In genomic region chr13:53341144-53341510, GRCh38 we compare ENCODE assay signal across 31 cellular contexts.
"Had no signal": no experiment of that assay in that cellular context is flagged by ENCODE, and none has a peak within 500 bp of the region (broad histone marks: within the 10 kb centered on the region; RNA-seq: fewer than 3 reads in every experiment).

No MANE protein-coding gene starts in this region.

- H3K9me3 ChIP-seq: adrenal gland, body of pancreas had no signal

- H3K36me3 ChIP-seq: adrenal gland had no signal

- ATAC-seq: activated CD8-positive, alpha-beta memory T cell treated with anti-CD3 and anti-CD28 coated beads, Interleukin-2, amount 10 ng/mL, durations not matched to agents 7 days and 5 days; activated CD8-positive, alpha-beta T cell treated with anti-CD3 and anti-CD28 coated beads, Interleukin-2, amount 10 ng/mL, durations not matched to agents 7 days and 5 days; activated naive CD8-positive, alpha-beta T cell treated with anti-CD3 and anti-CD28 coated beads, Interleukin-2, amount 50 U/mL, for 24 hours; body of pancreas; esophagus mucosa; T-helper 17 cell had no signal

- DNase-seq: activated CD4-positive, alpha-beta memory T cell treated with anti-CD3 and anti-CD28 coated beads for 36 hours; activated CD4-positive, alpha-beta T cell treated with anti-CD3 and anti-CD28 coated beads for 36 hours; activated CD4-positive, alpha-beta T cell treated with anti-CD3 and anti-CD28 coated beads, Interleukin-2, amount 10 ng/mL, durations not matched to agents 24 days and 14 days; activated CD4-positive, CD25-positive, alpha-beta regulatory T cell; activated CD4-positive, CD25-positive, alpha-beta regulatory T cell treated with anti-CD3 and anti-CD28 coated beads, Interleukin-2, amount 50 U/mL, for 72 hours; activated CD8-positive, alpha-beta memory T cell treated with anti-CD3 and anti-CD28 coated beads, Interleukin-2, amount 10 ng/mL, durations not matched to agents 7 days and 5 days; activated CD8-positive, alpha-beta memory T cell treated with anti-CD3 and anti-CD28 coated beads, Interleukin-2, amount 50 U/mL, for 4 hours; activated CD8-positive, alpha-beta T cell treated with anti-CD3 and anti-CD28 coated beads, Interleukin-2, amount 10 ng/mL, durations not matched to agents 7 days and 5 days; activated effector memory CD4-positive, alpha-beta T cell treated with anti-CD3 and anti-CD28 coated beads, Interleukin-2, amount 50 U/mL, for 16 hours; activated naive CD4-positive, alpha-beta T cell treated with anti-CD3 and anti-CD28 coated beads for 36 hours; activated naive CD8-positive, alpha-beta T cell treated with anti-CD3 and anti-CD28 coated beads for 36 hours; activated naive CD8-positive, alpha-beta T cell treated with anti-CD3 and anti-CD28 coated beads, Interleukin-2, amount 50 U/mL, for 24 hours; activated T-cell treated with anti-CD3 and anti-CD28 coated beads, Interleukin-2, amount 50 U/mL, for 1 hour; activated T-cell treated with anti-CD3 and anti-CD28 coated beads, Interleukin-2, amount 50 U/mL, for 48 hours; adrenal gland; amygdala; aorta; body of pancreas; caudate nucleus; cortex of kidney; dermis blood vessel endothelial cell; effector CD8-positive, alpha-beta T cell; foreskin fibroblast; head of caudate nucleus; T-helper 17 cell; T1000 had no signal

- H3K27ac ChIP-seq: adrenal gland, body of pancreas had no signal

- H3K36me3 Mint-ChIP-seq: activated CD4-positive, alpha-beta memory T cell treated with anti-CD3 and anti-CD28 coated beads for 36 hours; activated CD8-positive, alpha-beta memory T cell treated with anti-CD3 and anti-CD28 coated beads, Interleukin-2, amount 10 ng/mL, durations not matched to agents 7 days and 5 days; activated naive CD4-positive, alpha-beta T cell treated with anti-CD3 and anti-CD28 coated beads, Interleukin-2, amount 50 U/mL, for 24 hours; activated naive CD8-positive, alpha-beta T cell treated with anti-CD3 and anti-CD28 coated beads for 36 hours had no signal

- H3K4me3 ChIP-seq: adrenal gland, body of pancreas had no signal

- H3K27me3 ChIP-seq: adrenal gland, body of pancreas had no signal

- H3K4me1 ChIP-seq: adrenal gland, body of pancreas had no signal

- H3K27ac Mint-ChIP-seq: activated CD4-positive, alpha-beta memory T cell treated with anti-CD3 and anti-CD28 coated beads for 36 hours; activated CD4-positive, alpha-beta T cell treated with anti-CD3 and anti-CD28 coated beads for 36 hours; activated CD4-positive, alpha-beta T cell treated with anti-CD3 and anti-CD28 coated beads, Interleukin-2, amount 10 ng/mL, durations not matched to agents 24 days and 14 days; activated CD8-positive, alpha-beta memory T cell treated with anti-CD3 and anti-CD28 coated beads, Interleukin-2, amount 10 ng/mL, durations not matched to agents 7 days and 5 days; activated CD8-positive, alpha-beta T cell treated with anti-CD3 and anti-CD28 coated beads, Interleukin-2, amount 10 ng/mL, durations not matched to agents 7 days and 5 days; activated naive CD4-positive, alpha-beta T cell treated with anti-CD3 and anti-CD28 coated beads for 36 hours; activated naive CD4-positive, alpha-beta T cell treated with anti-CD3 and anti-CD28 coated beads, Interleukin-2, amount 50 U/mL, for 24 hours; activated naive CD8-positive, alpha-beta T cell treated with anti-CD3 and anti-CD28 coated beads for 36 hours; activated naive CD8-positive, alpha-beta T cell treated with anti-CD3 and anti-CD28 coated beads, Interleukin-2, amount 50 U/mL, for 24 hours; activated T-helper 1 cell treated with anti-CD3 and anti-CD28 coated beads, Interleukin-12 subunit alpha, Interleukin-12 subunit beta, Interleukin-2, Interleukin-4 antibody, amounts not matched to agents 30 ng/mL and 10 ng/mL and 1 ng/mL, durations not matched to agents 14 hours and 24 hours and 36 hours; activated T-helper 2 cell treated with anti-CD3 and anti-CD28 coated beads, Interferon-gamma antibody, Interleukin-2, Interleukin-4, amounts not matched to agents 10 μg/mL and 5 μg/mL and 100 μg/mL, durations not matched to agents 14 hours and 24 hours and 36 hours; T-helper 17 cell; T-helper 2 cell treated with Interferon-gamma antibody and Interleukin-4, amounts not matched to agents 5 μg/mL and 100 μg/mL, for 36 hours had no signal

- H3K4me1 Mint-ChIP-seq: activated CD4-positive, alpha-beta T cell treated with anti-CD3 and anti-CD28 coated beads for 36 hours; activated CD4-positive, alpha-beta T cell treated with anti-CD3 and anti-CD28 coated beads, Interleukin-2, amount 10 ng/mL, durations not matched to agents 24 days and 14 days; activated CD8-positive, alpha-beta memory T cell treated with anti-CD3 and anti-CD28 coated beads, Interleukin-2, amount 10 ng/mL, durations not matched to agents 7 days and 5 days; activated naive CD4-positive, alpha-beta T cell treated with anti-CD3 and anti-CD28 coated beads, Interleukin-2, amount 50 U/mL, for 24 hours; activated naive CD8-positive, alpha-beta T cell treated with anti-CD3 and anti-CD28 coated beads for 36 hours; activated naive CD8-positive, alpha-beta T cell treated with anti-CD3 and anti-CD28 coated beads, Interleukin-2, amount 50 U/mL, for 24 hours; T-helper 17 cell had no signal

- H3K4me3 Mint-ChIP-seq: activated CD4-positive, alpha-beta memory T cell treated with anti-CD3 and anti-CD28 coated beads for 36 hours; activated CD4-positive, alpha-beta T cell treated with anti-CD3 and anti-CD28 coated beads for 36 hours; activated CD4-positive, alpha-beta T cell treated with anti-CD3 and anti-CD28 coated beads, Interleukin-2, amount 10 ng/mL, durations not matched to agents 24 days and 14 days; activated CD8-positive, alpha-beta memory T cell treated with anti-CD3 and anti-CD28 coated beads, Interleukin-2, amount 10 ng/mL, durations not matched to agents 7 days and 5 days; activated CD8-positive, alpha-beta T cell treated with anti-CD3 and anti-CD28 coated beads, Interleukin-2, amount 10 ng/mL, durations not matched to agents 7 days and 5 days; activated naive CD4-positive, alpha-beta T cell treated with anti-CD3 and anti-CD28 coated beads for 36 hours; activated naive CD4-positive, alpha-beta T cell treated with anti-CD3 and anti-CD28 coated beads, Interleukin-2, amount 50 U/mL, for 24 hours; activated naive CD8-positive, alpha-beta T cell treated with anti-CD3 and anti-CD28 coated beads for 36 hours; activated naive CD8-positive, alpha-beta T cell treated with anti-CD3 and anti-CD28 coated beads, Interleukin-2, amount 50 U/mL, for 24 hours; activated T-helper 1 cell treated with anti-CD3 and anti-CD28 coated beads, Interleukin-12 subunit alpha, Interleukin-12 subunit beta, Interleukin-2, Interleukin-4 antibody, amounts not matched to agents 30 ng/mL and 10 ng/mL and 1 ng/mL, durations not matched to agents 14 hours and 24 hours and 36 hours; T-helper 17 cell; T-helper 2 cell treated with Interferon-gamma antibody and Interleukin-4, amounts not matched to agents 5 μg/mL and 100 μg/mL, for 36 hours had no signal

- H3K27me3 Mint-ChIP-seq: activated CD4-positive, alpha-beta memory T cell treated with anti-CD3 and anti-CD28 coated beads for 36 hours; activated CD4-positive, alpha-beta T cell treated with anti-CD3 and anti-CD28 coated beads for 36 hours; activated CD4-positive, alpha-beta T cell treated with anti-CD3 and anti-CD28 coated beads, Interleukin-2, amount 10 ng/mL, durations not matched to agents 24 days and 14 days; activated CD8-positive, alpha-beta memory T cell treated with anti-CD3 and anti-CD28 coated beads, Interleukin-2, amount 10 ng/mL, durations not matched to agents 7 days and 5 days; activated naive CD8-positive, alpha-beta T cell treated with anti-CD3 and anti-CD28 coated beads for 36 hours; activated naive CD8-positive, alpha-beta T cell treated with anti-CD3 and anti-CD28 coated beads, Interleukin-2, amount 50 U/mL, for 24 hours; T-helper 17 cell had no signal
